ENCODE assay signal across 8 cellular contexts in genomic region chr1:93078935-93079654, GRCh38. TPM values are rescaled to one million over a fixed set of nuclear protein-coding genes. Genes with fewer than 3 reads are reported as not detected.
DNase-seq lines count a peak whose midpoint lies in the region; ATAC-seq and TF ChIP-seq lines count a peak whose summit lies in the region.

Gene MTF2 (plus strand): TSS chr1:93079283. CDS start chr1:93079527, 244 bp downstream.

- peak within 1 kb of the TSS; percentile 95 to 99 for H3K4me3 Mint-ChIP-seq in CD14-positive monocyte
- peak within 1 kb of the TSS; percentile 91 for H3K4me3 Mint-ChIP-seq in dendritic cell treated with granulocyte-macrophage colony-stimulating factor and Interleukin-4, amounts not matched to agents 40 ng/mL and 50 ng/mL, for 4 days

- no peak for TF ChIP-seq CTCF in CD14-positive monocyte (IDR thresholded peaks at IDR 0.05)

- DNase-seq in CD14-positive monocyte (ENCODE audit: low spot score) (peak; percentile 89), NCI-H748 treated with DMSO at 0.1 percent for 48 hours (lab: John Stamatoyannopoulos, UW) (peak; percentile 75), left lobe of liver (ENCODE audit: low spot score) (peak; percentile 97)
- peak; percentile 90 for DNase-seq in activated CD4-positive, alpha-beta T cell treated with anti-CD3 and anti-CD28 coated beads, Interleukin-2, amount 50 U/mL, for 1 hour
- DNase-seq in stimulated activated CD4-positive, alpha-beta T cell treated with anti-CD3 and anti-CD28 coated beads, Interleukin-2, amount 100 ng/mL, for 24 hours: peak; percentile 95 to 96

- ATAC-seq in GM19395 (IDR thresholded peaks at IDR 0.05; ENCODE audit: unreplicated experiment) (peak; percentile 84), HG03558 (IDR thresholded peaks at IDR 0.05; ENCODE audit: extremely low read depth, unreplicated experiment) (peak; percentile 52), left lobe of liver (peak; percentile 95)

- peak within 1 kb of the TSS; percentile 92 to 98 (median 95) for H3K27ac Mint-ChIP-seq in CD14-positive monocyte
- peak within 1 kb of the TSS; percentile 91 for H3K27ac Mint-ChIP-seq in dendritic cell treated with granulocyte-macrophage colony-stimulating factor and Interleukin-4, amounts not matched to agents 40 ng/mL and 50 ng/mL, for 4 days

- peaks cover 62% of the 10 kb centered on the region for H3K4me1 Mint-ChIP-seq in CD14-positive monocyte
- peaks cover 48% of the 10 kb centered on the region for H3K4me1 Mint-ChIP-seq in dendritic cell treated with granulocyte-macrophage colony-stimulating factor and Interleukin-4, amounts not matched to agents 40 ng/mL and 50 ng/mL, for 4 days (ENCODE audit: low read depth)

- H3K27me3 Mint-ChIP-seq in CD14-positive monocyte (ENCODE audit: low read depth in 3 of 3): peaks cover 0 to 1% (median 0%) of the 10 kb centered on the region in 3 donors
- no peaks in the 10 kb centered on the region for H3K27me3 Mint-ChIP-seq in dendritic cell treated with granulocyte-macrophage colony-stimulating factor and Interleukin-4, amounts not matched to agents 40 ng/mL and 50 ng/mL, for 4 days

- intact Hi-C loops in CD14-positive monocyte (cut with micrococcal nuclease): no loop called here
- intact Hi-C loops in dendritic cell treated with granulocyte-macrophage colony-stimulating factor and Interleukin-4, amounts not matched to agents 40 ng/mL and 50 ng/mL, for 4 days (cut with micrococcal nuclease): loop anchor here (1.0 to 10.0 kb wide), 2 partner anchors 101 to 266 kb away; partner anchors contain the start of genes CCDC18, DR1 and TMED5

- peaks cover 0 to 1% (median 0%) of the 10 kb centered on the region in 7 donors for H3K9me3 Mint-ChIP-seq in CD14-positive monocyte
- H3K9me3 Mint-ChIP-seq in dendritic cell treated with granulocyte-macrophage colony-stimulating factor and Interleukin-4, amounts not matched to agents 40 ng/mL and 50 ng/mL, for 4 days: no peaks in the 10 kb centered on the region

- H3K36me3 Mint-ChIP-seq in CD14-positive monocyte: peaks cover 0 to 4% of the 10 kb centered on the region in 2 donors
- H3K36me3 Mint-ChIP-seq in dendritic cell treated with granulocyte-macrophage colony-stimulating factor and Interleukin-4, amounts not matched to agents 40 ng/mL and 50 ng/mL, for 4 days (ENCODE audit: low read depth): peaks cover 25% of the 10 kb centered on the region

RNA-seq across cellular contexts. Expression of gene MTF2, which starts in this region (rescaled TPM):
- 10 to 100 TPM; 32.5 to 56.3 TPM for polyA plus RNA-seq in CD14-positive monocyte
- 8.2 TPM for total RNA-seq in left lobe of liver

Comparison
In these comparisons a context has a peak if more than half of its experiments do, and no peak if none do; other contexts are left out.
1. Peak in every context shown above with its lines: DNase-seq and ATAC-seq.